In genomic region chr1:201917362-201918033, GRCh38 we compare ENCODE assay signal across 11 cellular contexts. TPM values are rescaled to one million over a fixed set of nuclear protein-coding genes. Genes with fewer than 3 reads are reported as not detected.
A peak's percentile ranks its signal among the peaks of the same experiment; 100 is the strongest.
DNase-seq lines count a peak whose midpoint lies in the region; ATAC-seq and TF ChIP-seq lines count a peak whose summit lies in the region.
"Had no signal": no experiment of that assay in that cellular context is flagged by ENCODE, and none has a peak within 500 bp of the region (broad histone marks: within the 10 kb centered on the region; RNA-seq: fewer than 3 reads in every experiment).

No MANE protein-coding gene starts in this region.

- no peaks in the 10 kb centered on the region for H3K4me1 Mint-ChIP-seq in natural killer cell treated with Interleukin-12 subunit alpha and Interleukin-12 subunit beta and Interleukin-15 and Interleukin-18, amount 100 ng/mL, for 72 hours (ENCODE audit: low read depth in 2 of 2)

- H3K27me3 Mint-ChIP-seq in natural killer cell treated with Interleukin-12 subunit alpha and Interleukin-12 subunit beta and Interleukin-15 and Interleukin-18, amount 100 ng/mL, for 72 hours: peaks cover 18 to 35% of the 10 kb centered on the region in 2 donors

- DNase-seq in EL (peak; percentile 90), astrocyte of the spinal cord (ENCODE audit: low read depth, low spot score) (peak; percentile 78), left ventricle myocardium inferior (no peak), sigmoid colon (peak; percentile 86), NCI-H1105 treated with DMSO at 0.1 percent for 48 hours (lab: John Stamatoyannopoulos, UW) (no peak), NCI-H82 treated with DMSO at 0.1 percent for 48 hours (lab: John Stamatoyannopoulos, UW; ENCODE audit: unreplicated experiment) (no peak), SKM-1 treated with dmso at 0.1 percent for 144 hours (lab: John Stamatoyannopoulos, UW; ENCODE audit: unreplicated experiment) (no peak)
- DNase-seq in natural killer cell treated with Interleukin-12 subunit alpha and Interleukin-12 subunit beta and Interleukin-15 and Interleukin-18, amount 100 ng/mL, for 72 hours (ENCODE audit: low spot score): no peak
- DNase-seq: activated CD8-positive, alpha-beta memory T cell treated with anti-CD3 and anti-CD28 coated beads, Interleukin-2, amount 10 ng/mL, durations not matched to agents 7 days and 5 days; RPMI8226 had no signal

- H3K4me3 Mint-ChIP-seq in natural killer cell treated with Interleukin-12 subunit alpha and Interleukin-12 subunit beta and Interleukin-15 and Interleukin-18, amount 100 ng/mL, for 72 hours: no peak overlapping the region
- H3K4me3 Mint-ChIP-seq: activated CD8-positive, alpha-beta memory T cell treated with anti-CD3 and anti-CD28 coated beads, Interleukin-2, amount 10 ng/mL, durations not matched to agents 7 days and 5 days had no signal

- H3K4me3 ChIP-seq in astrocyte of the spinal cord (ENCODE audit: low read depth, low read length): no peak overlapping the region
- H3K4me3 ChIP-seq in left ventricle myocardium inferior: no peak overlapping the region
- peak overlapping the region in 3 of 4 donors; percentile 2 to 25 (median 23) for H3K4me3 ChIP-seq in sigmoid colon

- ATAC-seq in natural killer cell treated with Interleukin-12 subunit alpha and Interleukin-12 subunit beta and Interleukin-15 and Interleukin-18, amount 100 ng/mL, for 72 hours: no peak
- ATAC-seq: activated CD8-positive, alpha-beta memory T cell treated with anti-CD3 and anti-CD28 coated beads, Interleukin-2, amount 10 ng/mL, durations not matched to agents 7 days and 5 days had no signal

- no peak for TF ChIP-seq POLR2A in sigmoid colon (IDR thresholded peaks at IDR 0.05)

- no peaks in the 10 kb centered on the region for H3K9me3 Mint-ChIP-seq in natural killer cell treated with Interleukin-12 subunit alpha and Interleukin-12 subunit beta and Interleukin-15 and Interleukin-18, amount 100 ng/mL, for 72 hours

- H3K27ac ChIP-seq in left ventricle myocardium inferior (replicated peaks): peak overlapping the region; percentile 77
- peak overlapping the region; percentile 85 to 97 (median 90) for H3K27ac ChIP-seq in sigmoid colon

- H3K9me3 ChIP-seq in left ventricle myocardium inferior (replicated peaks) (no peaks in the 10 kb centered on the region), sigmoid colon (no peaks in the 10 kb centered on the region)

- intact Hi-C loops in left ventricle myocardium inferior (cut with micrococcal nuclease): no loop called here
- intact Hi-C loops in sigmoid colon (cut with DNase I): loop anchor here (2.0 kb wide), 1 partner anchor 29 kb away; the partner anchor contains the start of gene LMOD1

- H3K4me1 ChIP-seq in left ventricle myocardium inferior (peaks cover 31% of the 10 kb centered on the region), sigmoid colon (peaks cover 0 to 100% (median 98%) of the 10 kb centered on the region in 4 donors)

- H3K36me3 ChIP-seq in left ventricle myocardium inferior: no peaks in the 10 kb centered on the region
- peaks cover 0 to 42% (median 7%) of the 10 kb centered on the region in 4 donors for H3K36me3 ChIP-seq in sigmoid colon

- no peak for TF ChIP-seq CTCF in astrocyte of the spinal cord (IDR thresholded peaks at IDR 0.05; ENCODE audit: low read depth, low read length)
- no peak for TF ChIP-seq CTCF in left ventricle myocardium inferior (IDR thresholded peaks at IDR 0.05; ENCODE audit: borderline replicate concordance)
- no peak for TF ChIP-seq CTCF in sigmoid colon (IDR thresholded peaks at IDR 0.05)

- no peak overlapping the region for H3K27ac Mint-ChIP-seq in natural killer cell treated with Interleukin-12 subunit alpha and Interleukin-12 subunit beta and Interleukin-15 and Interleukin-18, amount 100 ng/mL, for 72 hours
- H3K27ac Mint-ChIP-seq: activated CD8-positive, alpha-beta memory T cell treated with anti-CD3 and anti-CD28 coated beads, Interleukin-2, amount 10 ng/mL, durations not matched to agents 7 days and 5 days had no signal

- H3K36me3 Mint-ChIP-seq in natural killer cell treated with Interleukin-12 subunit alpha and Interleukin-12 subunit beta and Interleukin-15 and Interleukin-18, amount 100 ng/mL, for 72 hours: no peaks in the 10 kb centered on the region
- H3K36me3 Mint-ChIP-seq: activated CD8-positive, alpha-beta memory T cell treated with anti-CD3 and anti-CD28 coated beads, Interleukin-2, amount 10 ng/mL, durations not matched to agents 7 days and 5 days had no signal

- in situ Hi-C loops in astrocyte of the spinal cord (cut with HindIII; ENCODE audit: low sequenced_read_pairs): no loop called here

- WGBS in sigmoid colon, 2 donors: 75 to 81% methylated on average over 7 of the region's 7 CpGs

- peak; percentile 22 to 91 (median 78) for TF ChIP-seq EP300 in sigmoid colon (IDR thresholded peaks at IDR 0.05)

- H3K27me3 ChIP-seq in left ventricle myocardium inferior (ENCODE audit: low read depth) (no peaks in the 10 kb centered on the region), sigmoid colon (no peaks in the 10 kb centered on the region)

RNA-seq across cellular contexts. Expression of gene SHISA4, which starts 28.8 kb away (rescaled TPM):
- total RNA-seq in left ventricle myocardium inferior (191 TPM), sigmoid colon (10 to 100 TPM; 12.7 to 23.7 (median 19.3) TPM)
- polyA plus RNA-seq in sigmoid colon: 1 to 10 TPM; 3.5 to 6.1 (median 3.6) TPM
- 1 to 10 TPM; 2.5 TPM for total RNA-seq in natural killer cell treated with Interleukin-12 subunit alpha and Interleukin-12 subunit beta and Interleukin-15 and Interleukin-18, amount 100 ng/mL, for 72 hours

RNA-seq across cellular contexts. Expression of gene LMOD1, which starts 28.9 kb away (rescaled TPM):
- 9.2 TPM for total RNA-seq in left ventricle myocardium inferior
- 1,000 to 10,000 TPM in 1 of 4 donors, 100 to 1,000 TPM in 3; 633 to 1,011 (median 785) TPM for total RNA-seq in sigmoid colon
- 10 to 100 TPM in 2 of 3 donors, 1 to 10 TPM in 1; 4.9 to 75.0 (median 15.6) TPM for polyA plus RNA-seq in sigmoid colon
- not detected for total RNA-seq in natural killer cell treated with Interleukin-12 subunit alpha and Interleukin-12 subunit beta and Interleukin-15 and Interleukin-18, amount 100 ng/mL, for 72 hours
- total RNA-seq: activated CD8-positive, alpha-beta memory T cell treated with anti-CD3 and anti-CD28 coated beads, Interleukin-2, amount 10 ng/mL, durations not matched to agents 7 days and 5 days; epithelial cell of proximal tubule had no signal

RNA-seq across cellular contexts. Expression of gene TIMM17A, which starts 37.8 kb away (rescaled TPM):
- total RNA-seq in left ventricle myocardium inferior: 87.5 TPM
- total RNA-seq in sigmoid colon: 10 to 100 TPM; 23.3 to 56.7 (median 38.4) TPM
- polyA plus RNA-seq in sigmoid colon: 10 to 100 TPM; 48.6 to 71.4 (median 57.7) TPM
- 10 to 100 TPM; 81.5 to 89.5 TPM for total RNA-seq in natural killer cell treated with Interleukin-12 subunit alpha and Interleukin-12 subunit beta and Interleukin-15 and Interleukin-18, amount 100 ng/mL, for 72 hours

Comparison
In these comparisons a context has a peak if more than half of its experiments do, and no peak if none do; other contexts are left out.
1. DNase-seq: peak in EL (single experiment), astrocyte of the spinal cord (single experiment) and sigmoid colon (single experiment); none in left ventricle myocardium inferior (single experiment), NCI-H1105 treated with DMSO at 0.1 percent for 48 hours (single experiment), NCI-H82 treated with DMSO at 0.1 percent for 48 hours (single experiment), SKM-1 treated with dmso at 0.1 percent for 144 hours (single experiment) and natural killer cell treated with Interleukin-12 subunit alpha and Interleukin-12 subunit beta and Interleukin-15 and Interleukin-18, amount 100 ng/mL, for 72 hours (single experiment).
2. H3K4me3 ChIP-seq: peak in sigmoid colon (3 of 4); none in astrocyte of the spinal cord (single experiment) and left ventricle myocardium inferior (single experiment).
3. RNA of gene LMOD1, which starts 28.9 kb away (total RNA-seq): 633 to 1,011 TPM in sigmoid colon; 9.2 TPM in left ventricle myocardium inferior (single experiment) and not detected in natural killer cell treated with Interleukin-12 subunit alpha and Interleukin-12 subunit beta and Interleukin-15 and Interleukin-18, amount 100 ng/mL, for 72 hours; every median in the first group is over 10 times any median in the second.